1 cellular context compared by ENCODE assay signal in genomic region chr19:54189020-54189667, GRCh38.
TF ChIP-seq lines count a peak whose summit lies in the region.

MBOAT7 (minus strand) TSS chr19:54189580; CDS start chr19:54188508, 1,072 bp downstream.

TF ChIP-seq in K562, 482 proteins besides CTCF, POLR2A, EP300 and RAD21 (continued from another document and continues in another):
- peak in 1 of 2 experiments; percentile 22; a peak in 1 of 4 replicates for TF ChIP-seq MLLT1 (IDR thresholded peaks at IDR 0.05)
- no peak for TF ChIP-seq ETS2 (tag; IDR thresholded peaks at IDR 0.05; ENCODE audit: borderline replicate concordance, poor library complexity, severe bottlenecking)
- no peak for TF ChIP-seq ZNF134 (CRISPR knock-in tag; conservative IDR thresholded peaks at IDR 0.05)
- TF ChIP-seq FOXP4 (CRISPR knock-in tag; IDR thresholded peaks at IDR 0.05; ENCODE audit: borderline replicate concordance), result no peak
- TF ChIP-seq, protein P1, sequence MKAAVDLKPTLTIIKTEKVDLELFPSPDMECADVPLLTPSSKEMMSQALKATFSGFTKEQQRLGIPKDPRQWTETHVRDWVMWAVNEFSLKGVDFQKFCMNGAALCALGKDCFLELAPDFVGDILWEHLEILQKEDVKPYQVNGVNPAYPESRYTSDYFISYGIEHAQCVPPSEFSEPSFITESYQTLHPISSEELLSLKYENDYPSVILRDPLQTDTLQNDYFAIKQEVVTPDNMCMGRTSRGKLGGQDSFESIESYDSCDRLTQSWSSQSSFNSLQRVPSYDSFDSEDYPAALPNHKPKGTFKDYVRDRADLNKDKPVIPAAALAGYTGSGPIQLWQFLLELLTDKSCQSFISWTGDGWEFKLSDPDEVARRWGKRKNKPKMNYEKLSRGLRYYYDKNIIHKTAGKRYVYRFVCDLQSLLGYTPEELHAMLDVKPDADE (conservative IDR thresholded peaks at IDR 0.05; ENCODE audit: control insufficient read depth, low read depth, low read length), result no peak; the same call in 1 of the 2 replicates
- TF ChIP-seq, protein P2, sequence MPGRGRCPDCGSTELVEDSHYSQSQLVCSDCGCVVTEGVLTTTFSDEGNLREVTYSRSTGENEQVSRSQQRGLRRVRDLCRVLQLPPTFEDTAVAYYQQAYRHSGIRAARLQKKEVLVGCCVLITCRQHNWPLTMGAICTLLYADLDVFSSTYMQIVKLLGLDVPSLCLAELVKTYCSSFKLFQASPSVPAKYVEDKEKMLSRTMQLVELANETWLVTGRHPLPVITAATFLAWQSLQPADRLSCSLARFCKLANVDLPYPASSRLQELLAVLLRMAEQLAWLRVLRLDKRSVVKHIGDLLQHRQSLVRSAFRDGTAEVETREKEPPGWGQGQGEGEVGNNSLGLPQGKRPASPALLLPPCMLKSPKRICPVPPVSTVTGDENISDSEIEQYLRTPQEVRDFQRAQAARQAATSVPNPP (IDR thresholded peaks at IDR 0.05; ENCODE audit: borderline replicate concordance, insufficient read depth, insufficient read length), result no peak
- no peak for TF ChIP-seq HIVEP1 (CRISPR knock-in tag; IDR thresholded peaks at IDR 0.05)
- no peak for TF ChIP-seq POLR3A (IDR thresholded peaks at IDR 0.05; ENCODE audit: borderline replicate concordance, extremely low read depth, insufficient read depth, insufficient read length)
- TF ChIP-seq, protein P3, sequence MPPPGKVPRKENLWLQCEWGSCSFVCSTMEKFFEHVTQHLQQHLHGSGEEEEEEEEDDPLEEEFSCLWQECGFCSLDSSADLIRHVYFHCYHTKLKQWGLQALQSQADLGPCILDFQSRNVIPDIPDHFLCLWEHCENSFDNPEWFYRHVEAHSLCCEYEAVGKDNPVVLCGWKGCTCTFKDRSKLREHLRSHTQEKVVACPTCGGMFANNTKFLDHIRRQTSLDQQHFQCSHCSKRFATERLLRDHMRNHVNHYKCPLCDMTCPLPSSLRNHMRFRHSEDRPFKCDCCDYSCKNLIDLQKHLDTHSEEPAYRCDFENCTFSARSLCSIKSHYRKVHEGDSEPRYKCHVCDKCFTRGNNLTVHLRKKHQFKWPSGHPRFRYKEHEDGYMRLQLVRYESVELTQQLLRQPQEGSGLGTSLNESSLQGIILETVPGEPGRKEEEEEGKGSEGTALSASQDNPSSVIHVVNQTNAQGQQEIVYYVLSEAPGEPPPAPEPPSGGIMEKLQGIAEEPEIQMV (tag; conservative IDR thresholded peaks at IDR 0.05; ENCODE audit: low read depth), result peak; percentile 98
- TF ChIP-seq ZNF583 (CRISPR knock-in tag; IDR thresholded peaks at IDR 0.05), result no peak
- no peak for TF ChIP-seq XRCC4 (IDR thresholded peaks at IDR 0.05; ENCODE audit: extremely low read depth, insufficient read depth, insufficient read length)
- TF ChIP-seq ZNF780A (CRISPR knock-in tag; IDR thresholded peaks at IDR 0.05), result no peak
- no peak for TF ChIP-seq NR4A1 (CRISPR knock-in tag; IDR thresholded peaks at IDR 0.05)
- 0 out of 2 replicates have a peak, but pooled peaks have one; percentile 19 for TF ChIP-seq NR4A1 (tag; IDR thresholded peaks at IDR 0.05)
- 0 out of 2 replicates have a peak, but pooled peaks have one; percentile 66 for TF ChIP-seq HDAC8 (tag; IDR thresholded peaks at IDR 0.05)
- TF ChIP-seq ZBTB5 (IDR thresholded peaks at IDR 0.05), result peak; percentile 96
- no peak for TF ChIP-seq NCOA4 (IDR thresholded peaks at IDR 0.05; ENCODE audit: partially characterized antibody)
- peak; percentile 83 for TF ChIP-seq TARDBP (IDR thresholded peaks at IDR 0.05)
- TF ChIP-seq FOXA1 (IDR thresholded peaks at IDR 0.05; ENCODE audit: borderline replicate concordance), result no peak
- TF ChIP-seq MEIS2 (IDR thresholded peaks at IDR 0.05; ENCODE audit: partially characterized antibody), result no peak
- no peak for TF ChIP-seq ZNF263 (CRISPR knock-in tag; IDR thresholded peaks at IDR 0.05; ENCODE audit: borderline replicate concordance)
- TF ChIP-seq, protein P4, sequence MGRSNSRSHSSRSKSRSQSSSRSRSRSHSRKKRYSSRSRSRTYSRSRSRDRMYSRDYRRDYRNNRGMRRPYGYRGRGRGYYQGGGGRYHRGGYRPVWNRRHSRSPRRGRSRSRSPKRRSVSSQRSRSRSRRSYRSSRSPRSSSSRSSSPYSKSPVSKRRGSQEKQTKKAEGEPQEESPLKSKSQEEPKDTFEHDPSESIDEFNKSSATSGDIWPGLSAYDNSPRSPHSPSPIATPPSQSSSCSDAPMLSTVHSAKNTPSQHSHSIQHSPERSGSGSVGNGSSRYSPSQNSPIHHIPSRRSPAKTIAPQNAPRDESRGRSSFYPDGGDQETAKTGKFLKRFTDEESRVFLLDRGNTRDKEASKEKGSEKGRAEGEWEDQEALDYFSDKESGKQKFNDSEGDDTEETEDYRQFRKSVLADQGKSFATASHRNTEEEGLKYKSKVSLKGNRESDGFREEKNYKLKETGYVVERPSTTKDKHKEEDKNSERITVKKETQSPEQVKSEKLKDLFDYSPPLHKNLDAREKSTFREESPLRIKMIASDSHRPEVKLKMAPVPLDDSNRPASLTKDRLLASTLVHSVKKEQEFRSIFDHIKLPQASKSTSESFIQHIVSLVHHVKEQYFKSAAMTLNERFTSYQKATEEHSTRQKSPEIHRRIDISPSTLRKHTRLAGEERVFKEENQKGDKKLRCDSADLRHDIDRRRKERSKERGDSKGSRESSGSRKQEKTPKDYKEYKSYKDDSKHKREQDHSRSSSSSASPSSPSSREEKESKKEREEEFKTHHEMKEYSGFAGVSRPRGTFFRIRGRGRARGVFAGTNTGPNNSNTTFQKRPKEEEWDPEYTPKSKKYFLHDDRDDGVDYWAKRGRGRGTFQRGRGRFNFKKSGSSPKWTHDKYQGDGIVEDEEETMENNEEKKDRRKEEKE (IDR thresholded peaks at IDR 0.05; ENCODE audit: borderline replicate concordance in 1 of 2, control insufficient read depth in 1 of 2, low read depth in 2 of 2, low read length in 1 of 2), result no peak
- TF ChIP-seq, protein P5, sequence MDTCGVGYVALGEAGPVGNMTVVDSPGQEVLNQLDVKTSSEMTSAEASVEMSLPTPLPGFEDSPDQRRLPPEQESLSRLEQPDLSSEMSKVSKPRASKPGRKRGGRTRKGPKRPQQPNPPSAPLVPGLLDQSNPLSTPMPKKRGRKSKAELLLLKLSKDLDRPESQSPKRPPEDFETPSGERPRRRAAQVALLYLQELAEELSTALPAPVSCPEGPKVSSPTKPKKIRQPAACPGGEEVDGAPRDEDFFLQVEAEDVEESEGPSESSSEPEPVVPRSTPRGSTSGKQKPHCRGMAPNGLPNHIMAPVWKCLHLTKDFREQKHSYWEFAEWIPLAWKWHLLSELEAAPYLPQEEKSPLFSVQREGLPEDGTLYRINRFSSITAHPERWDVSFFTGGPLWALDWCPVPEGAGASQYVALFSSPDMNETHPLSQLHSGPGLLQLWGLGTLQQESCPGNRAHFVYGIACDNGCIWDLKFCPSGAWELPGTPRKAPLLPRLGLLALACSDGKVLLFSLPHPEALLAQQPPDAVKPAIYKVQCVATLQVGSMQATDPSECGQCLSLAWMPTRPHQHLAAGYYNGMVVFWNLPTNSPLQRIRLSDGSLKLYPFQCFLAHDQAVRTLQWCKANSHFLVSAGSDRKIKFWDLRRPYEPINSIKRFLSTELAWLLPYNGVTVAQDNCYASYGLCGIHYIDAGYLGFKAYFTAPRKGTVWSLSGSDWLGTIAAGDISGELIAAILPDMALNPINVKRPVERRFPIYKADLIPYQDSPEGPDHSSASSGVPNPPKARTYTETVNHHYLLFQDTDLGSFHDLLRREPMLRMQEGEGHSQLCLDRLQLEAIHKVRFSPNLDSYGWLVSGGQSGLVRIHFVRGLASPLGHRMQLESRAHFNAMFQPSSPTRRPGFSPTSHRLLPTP (IDR thresholded peaks at IDR 0.05; ENCODE audit: borderline replicate concordance, extremely low read depth, insufficient read length), result peak; percentile 18
- TF ChIP-seq ZKSCAN1 (IDR thresholded peaks at IDR 0.05; ENCODE audit: low read depth, low read length), result no peak; the same call in 1 of the 2 replicates
- no peak for TF ChIP-seq HNRNPLL (IDR thresholded peaks at IDR 0.05; ENCODE audit: low read depth, low read length, poor library complexity, severe bottlenecking)
- no peak for TF ChIP-seq LEF1 (IDR thresholded peaks at IDR 0.05)
- TF ChIP-seq, protein P6, sequence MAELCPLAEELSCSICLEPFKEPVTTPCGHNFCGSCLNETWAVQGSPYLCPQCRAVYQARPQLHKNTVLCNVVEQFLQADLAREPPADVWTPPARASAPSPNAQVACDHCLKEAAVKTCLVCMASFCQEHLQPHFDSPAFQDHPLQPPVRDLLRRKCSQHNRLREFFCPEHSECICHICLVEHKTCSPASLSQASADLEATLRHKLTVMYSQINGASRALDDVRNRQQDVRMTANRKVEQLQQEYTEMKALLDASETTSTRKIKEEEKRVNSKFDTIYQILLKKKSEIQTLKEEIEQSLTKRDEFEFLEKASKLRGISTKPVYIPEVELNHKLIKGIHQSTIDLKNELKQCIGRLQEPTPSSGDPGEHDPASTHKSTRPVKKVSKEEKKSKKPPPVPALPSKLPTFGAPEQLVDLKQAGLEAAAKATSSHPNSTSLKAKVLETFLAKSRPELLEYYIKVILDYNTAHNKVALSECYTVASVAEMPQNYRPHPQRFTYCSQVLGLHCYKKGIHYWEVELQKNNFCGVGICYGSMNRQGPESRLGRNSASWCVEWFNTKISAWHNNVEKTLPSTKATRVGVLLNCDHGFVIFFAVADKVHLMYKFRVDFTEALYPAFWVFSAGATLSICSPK (IDR thresholded peaks at IDR 0.05; ENCODE audit: borderline replicate concordance), result no peak
- TF ChIP-seq C11orf30 (IDR thresholded peaks at IDR 0.05; ENCODE audit: low read depth), result no peak
- TF ChIP-seq TCF7 (IDR thresholded peaks at IDR 0.05; ENCODE audit: borderline replicate concordance), result no peak
- TF ChIP-seq SIX5 (IDR thresholded peaks at IDR 0.05; ENCODE audit: borderline replicate concordance in 1 of 2, insufficient read depth in 1 of 2, low read depth in 1 of 2, low read length in 2 of 2), result no peak
- TF ChIP-seq, protein P7, sequence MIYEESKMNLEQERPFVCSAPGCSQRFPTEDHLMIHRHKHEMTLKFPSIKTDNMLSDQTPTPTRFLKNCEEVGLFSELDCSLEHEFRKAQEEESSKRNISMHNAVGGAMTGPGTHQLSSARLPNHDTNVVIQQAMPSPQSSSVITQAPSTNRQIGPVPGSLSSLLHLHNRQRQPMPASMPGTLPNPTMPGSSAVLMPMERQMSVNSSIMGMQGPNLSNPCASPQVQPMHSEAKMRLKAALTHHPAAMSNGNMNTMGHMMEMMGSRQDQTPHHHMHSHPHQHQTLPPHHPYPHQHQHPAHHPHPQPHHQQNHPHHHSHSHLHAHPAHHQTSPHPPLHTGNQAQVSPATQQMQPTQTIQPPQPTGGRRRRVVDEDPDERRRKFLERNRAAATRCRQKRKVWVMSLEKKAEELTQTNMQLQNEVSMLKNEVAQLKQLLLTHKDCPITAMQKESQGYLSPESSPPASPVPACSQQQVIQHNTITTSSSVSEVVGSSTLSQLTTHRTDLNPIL (CRISPR knock-in tag; IDR thresholded peaks at IDR 0.05), result no peak
- no peak for TF ChIP-seq ZNF785 (CRISPR knock-in tag; IDR thresholded peaks at IDR 0.05)
